Comparison of ENCODE assay signal across 10 cellular contexts in genomic region chr4:21949073-21949457, GRCh38. TPM values are rescaled to one million over a fixed set of nuclear protein-coding genes. Genes with fewer than 3 reads are reported as not detected.
DNase-seq lines count a peak whose midpoint lies in the region; ATAC-seq and TF ChIP-seq lines count a peak whose summit lies in the region.
"Had no signal": no experiment of that assay in that cellular context is flagged by ENCODE, and none has a peak within 500 bp of the region (broad histone marks: within the 10 kb centered on the region; RNA-seq: fewer than 3 reads in every experiment).

No MANE protein-coding gene starts in this region.

- ATAC-seq in GM18502 (IDR thresholded peaks at IDR 0.05; ENCODE audit: poor library complexity, unreplicated experiment): no peak

- H3K4me3 ChIP-seq in kidney epithelial cell (ENCODE audit: low read depth, low read length) (peak overlapping the region; percentile 44), subcutaneous abdominal adipose tissue (ENCODE audit: low read depth in 1 of 5, low read length in 5 of 5) (peak overlapping the region; percentile 2 to 67 (median 43))

- H3K27me3 ChIP-seq in kidney epithelial cell (ENCODE audit: control insufficient read depth, insufficient read depth, low read length) (peaks cover 19% of the 10 kb centered on the region), subcutaneous abdominal adipose tissue (ENCODE audit: control insufficient read depth in 5 of 5, insufficient read depth in 4 of 5, low read length in 5 of 5) (peaks cover 8 to 23% (median 17%) of the 10 kb centered on the region in 5 donors)

- peak; percentile 47 for DNase-seq in NCI-H1092 treated with DMSO at 0.1 percent for 48 hours (lab: John Stamatoyannopoulos, UW)
- no peak for DNase-seq in NCI-H1092 (lab: John Stamatoyannopoulos, UW)
- peak; percentile 22 for DNase-seq in cerebellum (ENCODE audit: low spot score)
- no peak for DNase-seq in kidney epithelial cell (ENCODE audit: low read depth)
- DNase-seq in activated CD4-positive, CD25-positive, alpha-beta regulatory T cell treated with anti-CD3 and anti-CD28 coated beads, Interleukin-2, amount 50 U/mL, for 72 hours: no peak
- no peak for DNase-seq in activated CD4-positive, alpha-beta T cell treated with anti-CD3 and anti-CD28 coated beads for 1 hour
- DNase-seq: NCI-H1048 had no signal

- H3K9me3 ChIP-seq in subcutaneous abdominal adipose tissue (ENCODE audit: control insufficient read depth in 5 of 5, low read length in 5 of 5): no peaks in the 10 kb centered on the region

- no peak overlapping the region for H3K9ac ChIP-seq in subcutaneous abdominal adipose tissue (ENCODE audit: low read length in 5 of 5)

- no peak overlapping the region for H3K27ac ChIP-seq in subcutaneous abdominal adipose tissue (ENCODE audit: low read depth, low read length)

- no peak for TF ChIP-seq CTCF in kidney epithelial cell (IDR thresholded peaks at IDR 0.05; ENCODE audit: insufficient read depth, low read length, poor library complexity, severe bottlenecking)

- H3K36me3 ChIP-seq in kidney epithelial cell (ENCODE audit: control insufficient read depth, insufficient read depth, low read length): no peaks in the 10 kb centered on the region
- no peaks in the 10 kb centered on the region for H3K36me3 ChIP-seq in subcutaneous abdominal adipose tissue (ENCODE audit: control insufficient read depth in 5 of 5, insufficient read depth in 5 of 5, low read length in 5 of 5)

- H3K4me1 ChIP-seq in subcutaneous abdominal adipose tissue (ENCODE audit: control insufficient read depth in 5 of 5, insufficient read depth in 5 of 5, low read length in 5 of 5): peaks cover 0 to 14% (median 9%) of the 10 kb centered on the region in 5 donors

RNA-seq across cellular contexts. Expression of gene KCNIP4, which starts 0.5 kb away (rescaled TPM):
- total RNA-seq in cerebellum: 126 TPM
- total RNA-seq in kidney epithelial cell: 4.7 and 5.5 TPM in 2 replicates
- total RNA-seq: A172 had no signal

Comparison
In these comparisons a context has a peak if more than half of its experiments do, and no peak if none do; other contexts are left out.
1. DNase-seq: peak in NCI-H1092 treated with DMSO at 0.1 percent for 48 hours (single experiment) and cerebellum (single experiment); none in NCI-H1092 (single experiment), kidney epithelial cell (single experiment), activated CD4-positive, CD25-positive, alpha-beta regulatory T cell treated with anti-CD3 and anti-CD28 coated beads, Interleukin-2, amount 50 U/mL, for 72 hours (single experiment) and activated CD4-positive, alpha-beta T cell treated with anti-CD3 and anti-CD28 coated beads for 1 hour (single experiment).
2. RNA of gene KCNIP4, which starts 0.5 kb away (total RNA-seq): 126 TPM in cerebellum (single experiment); 4.7 to 5.5 TPM in kidney epithelial cell; every median in the first group is over 10 times any median in the second.